ENCODE assay signal across 8 cellular contexts in the genomic region with DNA sequence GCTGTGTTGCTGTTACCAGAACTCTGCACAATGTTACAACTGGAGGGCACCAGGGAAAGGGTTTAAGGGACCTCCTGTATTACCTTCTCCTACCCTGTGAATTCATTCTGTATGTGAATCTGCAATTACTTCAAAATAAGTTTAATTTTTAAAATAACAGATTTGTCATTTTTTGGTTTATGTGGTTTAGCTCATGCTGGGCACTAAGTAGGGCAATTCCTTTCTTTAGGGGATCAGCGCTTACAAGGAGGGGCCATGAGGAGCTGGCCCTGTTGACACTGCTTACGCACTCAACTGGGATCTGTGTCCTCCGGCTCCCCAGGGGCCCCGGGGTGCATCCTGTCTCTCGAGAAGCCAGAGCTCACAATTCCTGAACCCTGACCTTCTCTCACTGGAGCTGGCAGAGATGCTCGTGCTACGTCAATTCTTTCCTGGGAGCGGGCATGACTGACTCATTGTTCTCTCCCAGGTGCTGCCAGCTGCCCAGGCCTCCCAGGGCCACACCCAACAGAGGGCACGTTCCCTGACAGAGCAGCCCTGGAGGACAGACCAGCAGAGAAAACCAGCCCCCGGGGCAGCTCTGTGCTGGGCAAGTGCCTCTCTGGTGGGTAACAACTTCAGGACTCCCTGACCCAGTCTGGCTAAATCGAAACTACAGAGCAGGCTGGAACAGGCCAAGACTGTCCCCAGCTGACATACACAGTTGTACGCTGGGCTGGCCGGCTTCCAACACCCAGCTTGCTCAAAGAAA. TPM values are rescaled to one million over a fixed set of nuclear protein-coding genes. Genes with fewer than 3 reads are reported as not detected.
DNase-seq lines count a peak whose midpoint lies in the region; ATAC-seq, FAIRE-seq and TF ChIP-seq lines count a peak whose summit lies in the region.

No MANE protein-coding gene starts in this region.

- RAD21 ChIA-PET in HCT116 (lab: Charles Lee; ENCODE audit: low non-redundant PET in 1 of 2, low total read pairs in 2 of 2, uncharacterized antibody in 2 of 2, unreplicated experiment in 2 of 2): interaction anchor here (1.0 to 1.5 kb wide), 3 partner anchors 75 to 79 kb away, joined by 4 to 5 read pairs (median 5); no protein-coding TSS in a partner anchor

- TF ChIP-seq CTCF in HCT116 (IDR thresholded peaks at IDR 0.05 in 2 of 3, conservative IDR thresholded peaks at IDR 0.05 in 1 of 3; ENCODE audit: borderline replicate concordance in 1 of 3, insufficient read depth in 1 of 3, low read depth in 2 of 3, low read length in 2 of 3): no peak
- no peak for TF ChIP-seq CTCF in astrocyte (IDR thresholded peaks at IDR 0.05; ENCODE audit: insufficient read depth, low read depth, low read length)
- TF ChIP-seq CTCF in spleen (IDR thresholded peaks at IDR 0.05 in 8 of 11, conservative IDR thresholded peaks at IDR 0.05 in 3 of 11): no peak
- no peak for TF ChIP-seq CTCF in D721Med (IDR thresholded peaks at IDR 0.05; ENCODE audit: insufficient read depth, missing control alignments)

- H3K79me2 ChIP-seq in HCT116 (ENCODE audit: insufficient read depth, low read length) (peaks cover 100% of the 10 kb centered on the region), astrocyte (ENCODE audit: insufficient read depth, low read length) (peaks cover 100% of the 10 kb centered on the region)

- no peak for TF ChIP-seq POLR2A in HCT116 (IDR thresholded peaks at IDR 0.05; ENCODE audit: borderline replicate concordance, extremely low read depth, insufficient read depth, insufficient read length)
- TF ChIP-seq POLR2A in spleen (IDR thresholded peaks at IDR 0.05): no peak

- H3K9me2 ChIP-seq in HCT116 (ENCODE audit: insufficient read depth): no peaks in the 10 kb centered on the region

- POLR2A ChIA-PET in HCT116 (lab: Charles Lee): interaction anchor here (0.6 to 1.7 kb wide), 6 partner anchors 24 to 769 kb away, joined by 3 to 6 read pairs (median 4); partner anchors contain the start of gene CTBP2

- intact Hi-C loops in HCT116 (cut with micrococcal nuclease): loop anchor here (5.0 kb wide), 1 partner anchor 61 kb away; no protein-coding TSS in a partner anchor
- intact Hi-C loops in spleen (cut with DNase I; ENCODE audit: low total_unique reads): no loop called here

- H3K4me2 ChIP-seq in HCT116 (ENCODE audit: low read length) (peak overlapping the region; percentile 77), astrocyte (ENCODE audit: low read length) (peak overlapping the region; percentile 83)

- H3K4me1 Mint-ChIP-seq in astrocyte (ENCODE audit: low read depth, unreplicated experiment) (peaks cover 36% of the 10 kb centered on the region), immature natural killer cell (peaks cover 98 to 100% of the 10 kb centered on the region in 2 donors)

- FAIRE-seq in astrocyte (lab: Jason Lieb, UNC) (no peak), D721Med (lab: Jason Lieb, UNC) (no peak)

- H3K27ac ChIP-seq in HCT116 (ENCODE audit: low read depth, low read length) (peak overlapping the region; percentile 80), astrocyte (ENCODE audit: low read depth, low read length) (peak overlapping the region; percentile 74), spleen (peak overlapping the region; percentile 1 to 80 (median 70))

- DNase-seq in HCT116 (ENCODE audit: low read depth, low spot score): peak; percentile 96
- DNase-seq in astrocyte (ENCODE audit: low read depth): peak; percentile 72
- DNase-seq in immature natural killer cell: no peak
- peak; percentile 76 for DNase-seq in spleen
- DNase-seq in D721Med (ENCODE audit: insufficient read length, low spot score): no peak
- no peak for DNase-seq in amniotic stem cell (lab: John Stamatoyannopoulos, UW)
- no peak for DNase-seq in T-helper 2 cell

- peaks cover 66 to 84% of the 10 kb centered on the region in 2 experiments for H3K4me1 ChIP-seq in HCT116 (ENCODE audit: control insufficient read depth in 1 of 2, insufficient read depth in 2 of 2, low read length in 2 of 2)
- H3K4me1 ChIP-seq in astrocyte (ENCODE audit: insufficient read depth, low read length): peaks cover 16% of the 10 kb centered on the region
- peaks cover 10 to 74% (median 42%) of the 10 kb centered on the region in 6 donors for H3K4me1 ChIP-seq in spleen

- H3K9me3 ChIP-seq in HCT116 (ENCODE audit: control insufficient read depth in 1 of 2, insufficient read depth in 1 of 2, low read depth in 1 of 2, low read length in 2 of 2): no peaks in the 10 kb centered on the region
- H3K9me3 ChIP-seq in astrocyte (ENCODE audit: insufficient read depth, low read depth, low read length): no peaks in the 10 kb centered on the region
- H3K9me3 ChIP-seq in spleen: no peaks in the 10 kb centered on the region

- H3K27me3 ChIP-seq in HCT116 (ENCODE audit: insufficient read depth, low read length) (no peaks in the 10 kb centered on the region), astrocyte (ENCODE audit: insufficient read depth, low read length) (no peaks in the 10 kb centered on the region), spleen (replicated peaks in 1 of 7) (no peaks in the 10 kb centered on the region)

- BruUV-seq in HCT116 (replicated peaks; lab: Mats Ljungman, UMichigan): TSS peak; percentile 17

- H3K27me3 Mint-ChIP-seq in astrocyte (ENCODE audit: low read depth, unreplicated experiment) (no peaks in the 10 kb centered on the region), immature natural killer cell (ENCODE audit: low read depth in 3 of 3) (peaks cover 0 to 1% (median 0%) of the 10 kb centered on the region in 3 donors)

- ATAC-seq in HCT116 (peak; percentile 84), HG02798 (IDR thresholded peaks at IDR 0.05; ENCODE audit: poor library complexity, unreplicated experiment) (no peak)

- CTCF ChIA-PET in HCT116 (lab: Charles Lee): interaction anchor here (1.0 to 1.4 kb wide), 3 partner anchors 19 to 131 kb away, joined by 3 to 5 read pairs (median 4); no protein-coding TSS in a partner anchor

- H3K27ac Mint-ChIP-seq in astrocyte (ENCODE audit: unreplicated experiment) (no peak overlapping the region), immature natural killer cell (peak overlapping the region; percentile 77 to 91 (median 80))

- no peak overlapping the region for H3K4me3 Mint-ChIP-seq in astrocyte (ENCODE audit: unreplicated experiment)
- peak overlapping the region in 4 of 5 donors; percentile 40 to 75 (median 64) for H3K4me3 Mint-ChIP-seq in immature natural killer cell

- H3K36me3 Mint-ChIP-seq in astrocyte (ENCODE audit: low read depth, unreplicated experiment): peaks cover 12% of the 10 kb centered on the region
- peaks cover 0 to 4% (median 0%) of the 10 kb centered on the region in 3 donors for H3K36me3 Mint-ChIP-seq in immature natural killer cell

- H3K9me3 Mint-ChIP-seq in astrocyte (ENCODE audit: unreplicated experiment): no peaks in the 10 kb centered on the region
- H3K9me3 Mint-ChIP-seq in immature natural killer cell: no peaks in the 10 kb centered on the region

- H3K9ac ChIP-seq in HCT116 (ENCODE audit: low read length): peak overlapping the region; percentile 66
- peak overlapping the region; percentile 69 for H3K9ac ChIP-seq in astrocyte (ENCODE audit: low read length)

- H4K20me1 ChIP-seq in HCT116 (ENCODE audit: insufficient read depth) (no peaks in the 10 kb centered on the region), astrocyte (ENCODE audit: insufficient read depth, low read length) (peaks cover 98% of the 10 kb centered on the region)

- H3K4me3 ChIP-seq in HCT116 (replicated peaks in 1 of 2; ENCODE audit: low read depth in 1 of 2, low read length in 2 of 2): peak overlapping the region; percentile 0 to 42
- H3K4me3 ChIP-seq in astrocyte (ENCODE audit: insufficient read depth, low read depth, low read length): peak overlapping the region; percentile 21
- no peak overlapping the region for H3K4me3 ChIP-seq in spleen

- no peak for TF ChIP-seq RAD21 in HCT116 (IDR thresholded peaks at IDR 0.05; ENCODE audit: low read depth)

- H3K36me3 ChIP-seq in HCT116 (ENCODE audit: control insufficient read depth in 1 of 2, insufficient read depth in 2 of 2, low read length in 2 of 2) (no peaks in the 10 kb centered on the region), astrocyte (ENCODE audit: insufficient read depth, low read length) (no peaks in the 10 kb centered on the region), spleen (no peaks in the 10 kb centered on the region)

- WGBS in spleen, 5 donors: 57 to 70% (median 62%) methylated on average over 12 to 13 of the region's 13 CpGs

- H2AFZ ChIP-seq in HCT116 (ENCODE audit: low read depth, low read length, poor library complexity, severe bottlenecking): no peak overlapping the region
- peak overlapping the region; percentile 14 for H2AFZ ChIP-seq in astrocyte (ENCODE audit: low read depth, low read length)

TF ChIP-seq in HCT116, 20 proteins besides CTCF, POLR2A, EP300 and RAD21 (continues in another document):
- TF ChIP-seq EGR1 (IDR thresholded peaks at IDR 0.05; ENCODE audit: low read depth) (no peak), ZNF274 (IDR thresholded peaks at IDR 0.05; ENCODE audit: low read depth, low read length) (no peak), CBX3 (IDR thresholded peaks at IDR 0.05; ENCODE audit: low read depth) (no peak)
- TF ChIP-seq, protein P1, sequence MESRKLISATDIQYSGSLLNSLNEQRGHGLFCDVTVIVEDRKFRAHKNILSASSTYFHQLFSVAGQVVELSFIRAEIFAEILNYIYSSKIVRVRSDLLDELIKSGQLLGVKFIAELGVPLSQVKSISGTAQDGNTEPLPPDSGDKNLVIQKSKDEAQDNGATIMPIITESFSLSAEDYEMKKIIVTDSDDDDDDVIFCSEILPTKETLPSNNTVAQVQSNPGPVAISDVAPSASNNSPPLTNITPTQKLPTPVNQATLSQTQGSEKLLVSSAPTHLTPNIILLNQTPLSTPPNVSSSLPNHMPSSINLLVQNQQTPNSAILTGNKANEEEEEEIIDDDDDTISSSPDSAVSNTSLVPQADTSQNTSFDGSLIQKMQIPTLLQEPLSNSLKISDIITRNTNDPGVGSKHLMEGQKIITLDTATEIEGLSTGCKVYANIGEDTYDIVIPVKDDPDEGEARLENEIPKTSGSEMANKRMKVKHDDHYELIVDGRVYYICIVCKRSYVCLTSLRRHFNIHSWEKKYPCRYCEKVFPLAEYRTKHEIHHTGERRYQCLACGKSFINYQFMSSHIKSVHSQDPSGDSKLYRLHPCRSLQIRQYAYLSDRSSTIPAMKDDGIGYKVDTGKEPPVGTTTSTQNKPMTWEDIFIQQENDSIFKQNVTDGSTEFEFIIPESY (IDR thresholded peaks at IDR 0.05; ENCODE audit: extremely low read depth, insufficient replicate concordance, low read length): peak; percentile 17

RNA-seq across cellular contexts. Expression of gene CTBP2, which starts 36.8 kb away (rescaled TPM):
- 144 TPM for total RNA-seq in HCT116 (2021; ENCODE audit: unreplicated experiment)
- 136 and 187 TPM in 2 replicates for polyA plus RNA-seq in HCT116 (2012)
- total RNA-seq in astrocyte: 101 and 109 TPM in 2 replicates
- polyA plus RNA-seq in immature natural killer cell: 100 to 1,000 TPM in 2 of 3 donors, 10 to 100 TPM in 1; 89.8 to 154 (median 131) TPM
- 10 to 100 TPM; 32.2 to 74.4 (median 52.0) TPM for total RNA-seq in spleen
- 10 to 100 TPM in 1 of 3 donors, 1 to 10 TPM in 2; 6.7 to 19.2 (median 7.0) TPM for polyA plus RNA-seq in spleen

Comparison
In these comparisons a context has a peak if more than half of its experiments do, and no peak if none do; other contexts are left out.
1. DNase-seq: peak in HCT116 (single experiment), astrocyte (single experiment) and spleen (single experiment); none in immature natural killer cell (0 of 3), D721Med (single experiment), amniotic stem cell (single experiment) and T-helper 2 cell (0 of 5).
2. H3K4me3 ChIP-seq: peak in HCT116 (2 of 2) and astrocyte (single experiment); none in spleen (0 of 8).
3. Peak in every context shown above with its lines, with median percentiles within 50 percentile points of each other: H3K27ac ChIP-seq.